Comparison of ENCODE assay signal across 14 cellular contexts in the genomic region with DNA sequence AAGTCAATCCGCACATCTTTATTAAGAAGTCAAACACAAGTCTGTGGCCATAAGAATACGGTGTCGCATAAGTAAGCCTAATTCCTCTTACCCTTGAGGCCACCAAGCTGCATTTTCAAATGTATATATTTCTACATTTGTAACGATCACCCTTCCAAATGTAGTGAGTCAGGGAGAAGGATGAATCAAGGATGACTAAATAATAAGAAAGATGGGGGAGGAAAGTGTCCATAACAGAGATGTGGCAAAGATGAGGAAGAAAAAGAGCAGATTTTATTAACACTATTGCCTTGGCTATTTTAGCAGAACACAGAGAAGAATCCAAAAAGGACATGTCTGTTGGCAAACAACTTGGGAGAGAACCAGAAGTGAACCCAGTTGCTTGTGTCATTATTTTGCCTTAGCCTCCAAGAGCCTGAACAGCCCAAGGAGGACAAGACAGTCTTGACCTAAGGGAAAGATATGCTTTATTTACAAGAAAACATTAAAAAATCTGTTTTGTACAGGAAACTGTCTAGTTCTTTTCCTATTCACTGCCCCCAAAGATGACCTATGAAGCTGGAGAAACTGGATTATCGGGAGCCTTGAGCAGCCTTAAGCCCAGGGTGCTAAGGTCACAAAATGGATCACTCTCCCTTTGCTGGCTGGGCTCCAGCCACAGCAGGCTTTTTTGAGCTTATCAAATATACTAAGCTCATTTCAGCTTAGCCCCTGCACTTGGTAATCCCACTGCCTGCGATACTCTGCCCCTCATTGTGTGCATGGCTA.
DNase-seq lines count a peak whose midpoint lies in the region; ATAC-seq and TF ChIP-seq lines count a peak whose summit lies in the region.
"Had no signal": no experiment of that assay in that cellular context is flagged by ENCODE, and none has a peak within 500 bp of the region (broad histone marks: within the 10 kb centered on the region; RNA-seq: fewer than 3 reads in every experiment).

No MANE protein-coding gene starts in this region.

- H3K4me1 ChIP-seq in right cardiac atrium (ENCODE audit: control insufficient read depth, insufficient read depth, low read length): peaks cover 9% of the 10 kb centered on the region
- no peaks in the 10 kb centered on the region for H3K4me1 ChIP-seq in suprapubic skin
- H3K4me1 ChIP-seq: parathyroid adenoma had no signal

- intact Hi-C loops in right cardiac atrium (cut with DNase I): no loop called here

- peak in 1 of 2 donors; percentile 41 for ATAC-seq in right cardiac atrium
- no peak for ATAC-seq in GM19328 (IDR thresholded peaks at IDR 0.05; ENCODE audit: unreplicated experiment)
- ATAC-seq in HG02973 (IDR thresholded peaks at IDR 0.05; ENCODE audit: unreplicated experiment): no peak
- ATAC-seq: esophagus mucosa had no signal

- 74% methylated on average over 6 of the region's 6 CpGs for WGBS in right cardiac atrium
- WGBS in suprapubic skin: 85% methylated on average over 6 of the region's 6 CpGs

- H3K4me3 ChIP-seq in right cardiac atrium (ENCODE audit: low read length): no peak overlapping the region
- no peak overlapping the region for H3K4me3 ChIP-seq in suprapubic skin

- H3K9me3 ChIP-seq in right cardiac atrium (ENCODE audit: control insufficient read depth, low read length) (no peaks in the 10 kb centered on the region), suprapubic skin (no peaks in the 10 kb centered on the region)

- no peaks in the 10 kb centered on the region for H3K36me3 ChIP-seq in suprapubic skin

- TF ChIP-seq EP300 in suprapubic skin (IDR thresholded peaks at IDR 0.05): no peak

- DNase-seq in A172 (ENCODE audit: low spot score) (peak; percentile 49), HS-27A (ENCODE audit: low read depth) (peak; percentile 20), amniotic stem cell (lab: John Stamatoyannopoulos, UW) (peak; percentile 10), right cardiac atrium (peak; percentile 22 to 51 (median 44)), suprapubic skin (ENCODE audit: low spot score in 2 of 2) (no peak)
- no peak for DNase-seq in activated CD4-positive, alpha-beta T cell treated with anti-CD3 and anti-CD28 coated beads, Interleukin-2, amount 50 U/mL, for 1 hour
- DNase-seq: activated naive CD4-positive, alpha-beta T cell treated with Interleukin-2 at 50 U/mL for 16 hours; KG1; NCI-H1930; stimulated activated CD8-positive, alpha-beta memory T cell treated with anti-CD3 and anti-CD28 coated beads, Interleukin-4, amount 100 ng/mL, for 48 hours had no signal

- no peak for TF ChIP-seq CTCF in suprapubic skin (IDR thresholded peaks at IDR 0.05)

- no peak for TF ChIP-seq POLR2A in suprapubic skin (IDR thresholded peaks at IDR 0.05)

- H3K27me3 ChIP-seq in right cardiac atrium (ENCODE audit: control insufficient read depth, insufficient read depth) (no peaks in the 10 kb centered on the region), suprapubic skin (no peaks in the 10 kb centered on the region)

- H3K27ac ChIP-seq in right cardiac atrium (ENCODE audit: low read length) (peak overlapping the region; percentile 87), suprapubic skin (no peak overlapping the region)
- H3K27ac ChIP-seq: parathyroid adenoma had no signal

Comparison
In these comparisons a context has a peak if more than half of its experiments do, and no peak if none do; other contexts are left out.
1. DNase-seq: peak in A172 (single experiment), HS-27A (single experiment), amniotic stem cell (single experiment) and right cardiac atrium (3 of 3); none in suprapubic skin (0 of 2) and activated CD4-positive, alpha-beta T cell treated with anti-CD3 and anti-CD28 coated beads, Interleukin-2, amount 50 U/mL, for 1 hour (single experiment).